Comparison of ENCODE assay signal across 9 cellular contexts in the genomic region with DNA sequence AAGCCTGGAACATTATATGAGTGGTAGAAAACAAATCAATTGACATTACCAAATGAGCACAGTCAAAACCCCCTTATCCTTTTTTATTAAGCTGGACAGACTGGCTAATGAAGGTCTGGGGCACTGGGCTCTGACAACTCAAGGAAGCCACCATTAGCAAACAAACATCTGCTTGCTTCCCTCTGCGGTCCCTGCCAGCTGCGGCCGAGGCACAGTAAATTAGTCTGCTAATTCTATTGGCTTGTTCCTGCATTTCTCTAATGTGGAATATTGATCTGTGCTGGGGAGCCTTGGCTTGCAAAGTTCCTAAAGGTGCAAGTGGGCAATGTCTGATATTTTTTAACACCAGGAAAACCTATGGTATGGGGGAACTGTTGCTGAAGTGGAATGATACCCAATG.
"Had no signal": no experiment of that assay in that cellular context is flagged by ENCODE, and none has a peak within 500 bp of the region (broad histone marks: within the 10 kb centered on the region; RNA-seq: fewer than 3 reads in every experiment).

No MANE protein-coding gene starts in this region.

- H3K36me3 ChIP-seq: HAP-1 had no signal

- H2AFZ ChIP-seq: GM23248 had no signal

- H3K4me1 ChIP-seq: HAP-1 had no signal

- H3K27ac ChIP-seq: GM23248, HL-60 had no signal

- H3K9ac ChIP-seq: GM23248 had no signal

- DNase-seq: GM23248, GOT3, H7, HFFc6, KBM-7 had no signal

- H3K9me3 ChIP-seq: HAP-1 had no signal

- H3K4me3 ChIP-seq: GM23248, HAP-1 had no signal

- ATAC-seq: HCT116, HepG2 had no signal
